29 cellular contexts compared by ENCODE assay signal in the genomic region with DNA sequence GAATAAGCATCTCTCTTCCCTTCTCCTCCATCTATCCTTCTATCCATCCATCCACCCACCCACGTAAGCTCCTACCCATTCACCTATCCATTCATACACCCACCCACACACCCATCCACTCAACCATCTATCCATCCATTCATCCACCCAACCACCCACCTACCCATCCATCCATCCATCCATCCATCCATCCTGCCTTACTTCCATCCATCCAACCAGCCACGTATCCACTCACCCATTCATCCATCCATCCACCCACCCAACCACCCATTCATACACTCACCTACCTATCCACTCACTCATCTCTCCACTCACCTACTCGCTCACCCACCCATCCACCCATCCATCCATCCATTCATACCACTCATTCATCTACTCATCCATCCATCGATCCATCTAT. TPM values are rescaled to one million over a fixed set of nuclear protein-coding genes. Genes with fewer than 3 reads are reported as not detected.
"Had no signal": no experiment of that assay in that cellular context is flagged by ENCODE, and none has a peak within 500 bp of the region (broad histone marks: within the 10 kb centered on the region; RNA-seq: fewer than 3 reads in every experiment).

No MANE protein-coding gene starts in this region.

- H3K9ac ChIP-seq: SK-N-SH had no signal

- H3K27me3 Mint-ChIP-seq: activated CD8-positive, alpha-beta T cell treated with anti-CD3 and anti-CD28 coated beads for 36 hours; activated naive CD4-positive, alpha-beta T cell treated with anti-CD3 and anti-CD28 coated beads, Interleukin-2, amount 50 U/mL, for 24 hours had no signal

- H3K36me3 ChIP-seq: pancreas, right atrium auricular region, upper lobe of left lung had no signal

- H3K4me2 ChIP-seq: SK-N-SH had no signal

- H3K27ac ChIP-seq: foreskin keratinocyte, pancreas, upper lobe of left lung had no signal

- FAIRE-seq: pancreas had no signal

- H3K27ac Mint-ChIP-seq: activated CD8-positive, alpha-beta T cell treated with anti-CD3 and anti-CD28 coated beads for 36 hours; activated naive CD4-positive, alpha-beta T cell treated with anti-CD3 and anti-CD28 coated beads, Interleukin-2, amount 50 U/mL, for 24 hours; activated naive CD8-positive, alpha-beta T cell treated with anti-CD3 and anti-CD28 coated beads, Interleukin-2, amount 50 U/mL, for 24 hours; activated T-helper 17 cell treated with anti-CD3 and anti-CD28 coated beads, Interleukin-2, amount 50 U/mL, for 72 hours; nephron progenitor cell; T-helper 1 cell treated with Interleukin-12 subunit alpha and Interleukin-12 subunit beta and Interleukin-4 antibody, amounts not matched to agents 30 μg/mL and 1 μg/mL, for 36 hours had no signal

- H3K4me3 ChIP-seq: esophagus muscularis mucosa, pancreas, right atrium auricular region, testis, upper lobe of left lung had no signal

- H3K36me3 Mint-ChIP-seq: activated naive CD4-positive, alpha-beta T cell treated with anti-CD3 and anti-CD28 coated beads, Interleukin-2, amount 50 U/mL, for 24 hours had no signal

- H3K9me3 Mint-ChIP-seq: activated CD8-positive, alpha-beta T cell treated with anti-CD3 and anti-CD28 coated beads for 36 hours; activated naive CD4-positive, alpha-beta T cell treated with anti-CD3 and anti-CD28 coated beads, Interleukin-2, amount 50 U/mL, for 24 hours; activated naive CD8-positive, alpha-beta T cell treated with anti-CD3 and anti-CD28 coated beads, Interleukin-2, amount 50 U/mL, for 24 hours; activated T-cell treated with anti-CD3 and anti-CD28 coated beads, Interleukin-2, amount 50 U/mL, for 4 hours; activated T-helper 17 cell treated with anti-CD3 and anti-CD28 coated beads, Interleukin-2, amount 50 U/mL, for 72 hours; nephron progenitor cell; T-helper 1 cell treated with Interleukin-12 subunit alpha and Interleukin-12 subunit beta and Interleukin-4 antibody, amounts not matched to agents 30 μg/mL and 1 μg/mL, for 36 hours had no signal

- H3K27me3 ChIP-seq: pancreas, right atrium auricular region, testis, upper lobe of left lung had no signal

- ATAC-seq: activated CD8-positive, alpha-beta T cell treated with anti-CD3 and anti-CD28 coated beads for 36 hours; activated naive CD8-positive, alpha-beta T cell treated with anti-CD3 and anti-CD28 coated beads, Interleukin-2, amount 50 U/mL, for 24 hours; activated T-cell treated with anti-CD3 and anti-CD28 coated beads, Interleukin-2, amount 50 U/mL, for 4 hours; activated T-helper 17 cell treated with anti-CD3 and anti-CD28 coated beads, Interleukin-2, amount 50 U/mL, for 72 hours; foreskin keratinocyte; left ventricle myocardium superior; pancreas; stimulated activated naive CD8-positive, alpha-beta T cell treated with anti-CD3 and anti-CD28 coated beads, Interleukin-15, Interleukin-2, amounts not matched to agents 100 U/mL and 50 U/mL, for 24 hours had no signal

- H3K4me3 Mint-ChIP-seq: activated CD8-positive, alpha-beta T cell treated with anti-CD3 and anti-CD28 coated beads for 36 hours; activated naive CD4-positive, alpha-beta T cell treated with anti-CD3 and anti-CD28 coated beads, Interleukin-2, amount 50 U/mL, for 24 hours; activated naive CD8-positive, alpha-beta T cell treated with anti-CD3 and anti-CD28 coated beads, Interleukin-2, amount 50 U/mL, for 24 hours; activated T-cell treated with anti-CD3 and anti-CD28 coated beads, Interleukin-2, amount 50 U/mL, for 4 hours; activated T-helper 17 cell treated with anti-CD3 and anti-CD28 coated beads, Interleukin-2, amount 50 U/mL, for 72 hours; nephron progenitor cell; T-helper 1 cell treated with Interleukin-12 subunit alpha and Interleukin-12 subunit beta and Interleukin-4 antibody, amounts not matched to agents 30 μg/mL and 1 μg/mL, for 36 hours had no signal

- DNase-seq: activated CD4-positive, alpha-beta T cell treated with anti-CD3 and anti-CD28 coated beads, Interleukin-2, amount 50 U/mL, for 1 hour; activated CD8-positive, alpha-beta T cell treated with anti-CD3 and anti-CD28 coated beads for 36 hours; activated naive CD8-positive, alpha-beta T cell treated with anti-CD3 and anti-CD28 coated beads, Interleukin-2, amount 50 U/mL, for 24 hours; activated T-cell treated with anti-CD3 and anti-CD28 coated beads, Interleukin-2, amount 50 U/mL, for 4 hours; amygdala; central memory CD4-positive, alpha-beta T cell; dermis blood vessel endothelial cell; effector CD4-positive, alpha-beta T cell; foreskin keratinocyte; islet precursor cell; nephron progenitor cell; stimulated activated CD4-positive, alpha-beta T cell treated with anti-CD3 and anti-CD28 coated beads, Interleukin-12 subunit alpha, Interleukin-12 subunit beta, amount 100 ng/mL, for 4 hours; stimulated activated CD4-positive, alpha-beta T cell treated with anti-CD3 and anti-CD28 coated beads, Interleukin-4, amount 100 ng/mL, for 1 hour; stimulated activated naive CD8-positive, alpha-beta T cell treated with anti-CD3 and anti-CD28 coated beads, Interleukin-15, Interleukin-2, amounts not matched to agents 100 U/mL and 50 U/mL, for 24 hours; SW 1271; T-helper 9 cell; testis; upper lobe of left lung had no signal

- H3K9me3 ChIP-seq: esophagus muscularis mucosa, pancreas, right atrium auricular region, SK-N-SH, testis, upper lobe of left lung had no signal

- H3K4me1 ChIP-seq: foreskin keratinocyte, pancreas, upper lobe of left lung had no signal

RNA-seq across cellular contexts. Expression of gene TNNT3, which starts 13.2 kb away (rescaled TPM):
- total RNA-seq: activated T-cell treated with anti-CD3 and anti-CD28 coated beads, Interleukin-2, amount 50 U/mL, for 4 hours; dermis blood vessel endothelial cell; foreskin keratinocyte; lung microvascular endothelial cell; pulmonary artery endothelial cell had no signal
- polyA plus RNA-seq: foreskin keratinocyte, SK-N-SH had no signal

RNA-seq across cellular contexts. Expression of gene PRR33, which starts 41.0 kb away (rescaled TPM):
- total RNA-seq: dermis blood vessel endothelial cell, esophagus muscularis mucosa, foreskin keratinocyte, lung microvascular endothelial cell, mucosa of gallbladder, pancreas, pulmonary artery endothelial cell, upper lobe of left lung had no signal
- polyA plus RNA-seq: foreskin keratinocyte, pancreas, SK-N-SH had no signal
